In the genomic region with DNA sequence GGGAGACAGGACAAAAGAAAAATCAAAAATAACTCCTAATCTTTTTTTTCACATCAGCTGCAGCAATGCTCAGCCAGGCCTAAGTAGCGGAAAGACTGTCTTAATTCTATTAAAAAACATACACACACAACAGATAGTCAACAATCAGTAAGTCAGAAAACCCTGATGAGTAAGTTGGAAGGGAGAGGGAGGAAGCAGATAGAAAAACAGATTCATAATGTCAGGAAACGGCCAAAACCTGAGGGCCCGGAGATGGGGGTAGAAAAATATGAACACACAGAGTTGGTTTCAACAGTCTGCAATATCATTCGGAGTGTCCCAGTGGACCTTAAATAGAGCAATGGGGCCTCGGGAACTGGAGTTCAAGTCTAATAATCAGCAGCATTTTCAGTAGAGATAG, we compare ENCODE assay signal across 37 cellular contexts. TPM values are rescaled to one million over a fixed set of nuclear protein-coding genes. Genes with fewer than 3 reads are reported as not detected.
"Had no signal": no experiment of that assay in that cellular context is flagged by ENCODE, and none has a peak within 500 bp of the region (broad histone marks: within the 10 kb centered on the region; RNA-seq: fewer than 3 reads in every experiment).

No MANE protein-coding gene starts in this region.

- H3K4me1 Mint-ChIP-seq: activated CD4-positive, alpha-beta memory T cell treated with anti-CD3 and anti-CD28 coated beads, Interleukin-2, amount 10 ng/mL, durations not matched to agents 7 days and 5 days; activated CD8-positive, alpha-beta memory T cell treated with anti-CD3 and anti-CD28 coated beads, Interleukin-2, amount 10 ng/mL, durations not matched to agents 7 days and 5 days; activated naive CD4-positive, alpha-beta T cell treated with anti-CD3 and anti-CD28 coated beads, Interleukin-2, amount 10 ng/mL, durations not matched to agents 7 days and 5 days; activated naive CD8-positive, alpha-beta T cell treated with anti-CD3 and anti-CD28 coated beads, Interleukin-2, amount 50 U/mL, for 24 hours had no signal

- H3K27ac Mint-ChIP-seq: activated CD4-positive, alpha-beta memory T cell treated with anti-CD3 and anti-CD28 coated beads, Interleukin-2, amount 10 ng/mL, durations not matched to agents 7 days and 5 days; activated CD8-positive, alpha-beta memory T cell treated with anti-CD3 and anti-CD28 coated beads, Interleukin-2, amount 10 ng/mL, durations not matched to agents 7 days and 5 days; activated naive CD4-positive, alpha-beta T cell treated with anti-CD3 and anti-CD28 coated beads, Interleukin-2, amount 10 ng/mL, durations not matched to agents 7 days and 5 days; activated naive CD8-positive, alpha-beta T cell; activated naive CD8-positive, alpha-beta T cell treated with anti-CD3 and anti-CD28 coated beads, Interleukin-2, amount 50 U/mL, for 24 hours had no signal

- H3K4me3 Mint-ChIP-seq: activated CD4-positive, alpha-beta memory T cell treated with anti-CD3 and anti-CD28 coated beads, Interleukin-2, amount 10 ng/mL, durations not matched to agents 7 days and 5 days; activated CD8-positive, alpha-beta memory T cell treated with anti-CD3 and anti-CD28 coated beads, Interleukin-2, amount 10 ng/mL, durations not matched to agents 7 days and 5 days; activated naive CD4-positive, alpha-beta T cell treated with anti-CD3 and anti-CD28 coated beads, Interleukin-2, amount 10 ng/mL, durations not matched to agents 7 days and 5 days; activated naive CD8-positive, alpha-beta T cell; activated naive CD8-positive, alpha-beta T cell treated with anti-CD3 and anti-CD28 coated beads, Interleukin-2, amount 50 U/mL, for 24 hours had no signal

- H3K36me3 ChIP-seq: brain microvascular endothelial cell, MG63 had no signal

- ATAC-seq: activated CD8-positive, alpha-beta memory T cell treated with anti-CD3 and anti-CD28 coated beads, Interleukin-2, amount 10 ng/mL, durations not matched to agents 7 days and 5 days; activated naive CD8-positive, alpha-beta T cell treated with anti-CD3 and anti-CD28 coated beads, Interleukin-2, amount 50 U/mL, for 24 hours; Panc1; SK-N-SH treated with all-trans-retinoic acid at 6 μM for 48 hours had no signal

- H3K9me3 Mint-ChIP-seq: activated CD4-positive, alpha-beta memory T cell treated with anti-CD3 and anti-CD28 coated beads, Interleukin-2, amount 10 ng/mL, durations not matched to agents 7 days and 5 days; activated naive CD4-positive, alpha-beta T cell treated with anti-CD3 and anti-CD28 coated beads, Interleukin-2, amount 10 ng/mL, durations not matched to agents 7 days and 5 days; activated naive CD8-positive, alpha-beta T cell treated with anti-CD3 and anti-CD28 coated beads, Interleukin-2, amount 50 U/mL, for 24 hours had no signal

- DNase-seq: activated CD4-positive, alpha-beta memory T cell treated with anti-CD3 and anti-CD28 coated beads, Interleukin-2, amount 10 ng/mL, durations not matched to agents 7 days and 5 days; activated CD4-positive, alpha-beta T cell treated with anti-CD3 and anti-CD28 coated beads for 1 hour; activated CD4-positive, alpha-beta T cell treated with anti-CD3 and anti-CD28 coated beads for 48 hours; activated CD4-positive, CD25-positive, alpha-beta regulatory T cell; activated CD8-positive, alpha-beta memory T cell treated with anti-CD3 and anti-CD28 coated beads for 24 hours; activated CD8-positive, alpha-beta memory T cell treated with anti-CD3 and anti-CD28 coated beads, Interleukin-2, amount 10 ng/mL, durations not matched to agents 7 days and 5 days; activated CD8-positive, alpha-beta memory T cell treated with anti-CD3 and anti-CD28 coated beads, Interleukin-2, amount 50 U/mL, for 48 hours; activated effector memory CD4-positive, alpha-beta T cell treated with Interleukin-2 at 50 U/mL for 16 hours; activated naive CD4-positive, alpha-beta T cell treated with anti-CD3 and anti-CD28 coated beads, Interleukin-2, amount 10 ng/mL, durations not matched to agents 7 days and 5 days; activated naive CD8-positive, alpha-beta T cell treated with anti-CD3 and anti-CD28 coated beads, Interleukin-2, amount 50 U/mL, for 24 hours; activated T-cell treated with anti-CD3 and anti-CD28 coated beads, Interleukin-2, amount 50 U/mL, for 48 hours; anterior cingulate cortex; brain microvascular endothelial cell; Kasumi-1; KG1; MG63; NCI-H1048; NCI-H1105 treated with DMSO at 0.1 percent for 48 hours; NCI-H1436; NCI-H1694; NCI-H1930; NCI-H2081 treated with DMSO at 0.1 percent for 48 hours; NCI-H226; NCI-H446 treated with DMSO at 0.1 percent for 48 hours; NCI-H524; NCI-H69; SIG-M5; SW 1271; T-helper 1 cell; T-helper 2 cell; T-helper 9 cell had no signal

- H3K9me3 ChIP-seq: MG63 had no signal

- H3K4me3 ChIP-seq: MG63 had no signal

- H3K27ac ChIP-seq: brain microvascular endothelial cell, VCaP had no signal

- H3K27me3 ChIP-seq: brain microvascular endothelial cell had no signal

- H3K27me3 Mint-ChIP-seq: activated CD4-positive, alpha-beta memory T cell treated with anti-CD3 and anti-CD28 coated beads, Interleukin-2, amount 10 ng/mL, durations not matched to agents 7 days and 5 days; activated CD8-positive, alpha-beta memory T cell treated with anti-CD3 and anti-CD28 coated beads, Interleukin-2, amount 10 ng/mL, durations not matched to agents 7 days and 5 days; activated naive CD4-positive, alpha-beta T cell treated with anti-CD3 and anti-CD28 coated beads, Interleukin-2, amount 10 ng/mL, durations not matched to agents 7 days and 5 days had no signal

- H3K36me3 Mint-ChIP-seq: activated CD8-positive, alpha-beta memory T cell treated with anti-CD3 and anti-CD28 coated beads, Interleukin-2, amount 10 ng/mL, durations not matched to agents 7 days and 5 days; activated naive CD4-positive, alpha-beta T cell treated with anti-CD3 and anti-CD28 coated beads, Interleukin-2, amount 10 ng/mL, durations not matched to agents 7 days and 5 days; activated naive CD8-positive, alpha-beta T cell had no signal

RNA-seq across cellular contexts. Expression of gene LRRC55, which starts 14.8 kb away (rescaled TPM):
- total RNA-seq: activated CD4-positive, alpha-beta memory T cell treated with anti-CD3 and anti-CD28 coated beads, Interleukin-2, amount 10 ng/mL, durations not matched to agents 7 days and 5 days; activated CD8-positive, alpha-beta memory T cell treated with anti-CD3 and anti-CD28 coated beads, Interleukin-2, amount 10 ng/mL, durations not matched to agents 7 days and 5 days; RPMI7951; SK-MEL-5 had no signal

RNA-seq across cellular contexts. Expression of gene APLNR, which starts 40.5 kb away (rescaled TPM):
- total RNA-seq: activated CD4-positive, alpha-beta memory T cell treated with anti-CD3 and anti-CD28 coated beads, Interleukin-2, amount 10 ng/mL, durations not matched to agents 7 days and 5 days; activated CD8-positive, alpha-beta memory T cell treated with anti-CD3 and anti-CD28 coated beads, Interleukin-2, amount 10 ng/mL, durations not matched to agents 7 days and 5 days; RPMI7951; SK-MEL-5 had no signal
